ENCODE assay signal across 22 cellular contexts in the genomic region with DNA sequence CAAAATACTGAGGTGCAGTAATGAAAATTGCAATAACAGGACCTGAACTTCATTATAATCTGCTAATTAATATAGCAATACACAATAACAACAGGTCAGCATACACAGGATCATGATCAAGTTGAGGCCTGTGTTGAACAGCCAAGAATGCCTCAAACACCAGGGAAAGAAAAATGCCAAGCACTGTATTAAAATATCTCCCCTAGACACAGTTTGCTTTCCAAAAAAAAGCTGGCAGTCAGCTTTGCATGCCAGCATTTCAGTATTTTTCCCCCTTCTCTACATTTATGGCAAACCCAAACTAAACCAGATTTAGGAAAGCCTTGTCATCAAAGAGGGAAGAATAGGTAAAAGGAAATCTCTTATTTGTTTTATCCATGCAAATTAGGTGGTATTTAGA.
"Had no signal": no experiment of that assay in that cellular context is flagged by ENCODE, and none has a peak within 500 bp of the region (broad histone marks: within the 10 kb centered on the region; RNA-seq: fewer than 3 reads in every experiment).

No MANE protein-coding gene starts in this region.

- H3K9me3 ChIP-seq: esophagus muscularis mucosa, gastroesophageal sphincter, heart right ventricle, left lung, right lobe of liver, tibial nerve, upper lobe of left lung had no signal

- H3K4me1 ChIP-seq: foreskin keratinocyte, left lung, neural progenitor cell, right lobe of liver, tibial nerve had no signal

- DNase-seq: dorsolateral prefrontal cortex; effector memory CD4-positive, alpha-beta T cell; foreskin keratinocyte; heart right ventricle; hippocampal formation; left cardiac atrium; left lung; midbrain; naive thymus-derived CD4-positive, alpha-beta T cell; right lobe of liver; small intestine; stimulated activated CD4-positive, alpha-beta T cell treated with anti-CD3 and anti-CD28 coated beads, Interleukin-15, amount 100 ng/mL, for 24 hours; stimulated activated CD4-positive, alpha-beta T cell treated with anti-CD3 and anti-CD28 coated beads, Interleukin-4, amount 100 ng/mL, for 1 hour; stimulated activated CD8-positive, alpha-beta memory T cell treated with anti-CD3 and anti-CD28 coated beads, Interleukin-4, amount 100 ng/mL, for 48 hours; stimulated activated naive CD4-positive, alpha-beta T cell; stimulated activated naive CD8-positive, alpha-beta T cell treated with anti-CD3 and anti-CD28 coated beads, Interleukin-15, amount 100 ng/mL, for 72 hours; upper lobe of left lung had no signal

- H3K27ac ChIP-seq: esophagus muscularis mucosa, foreskin keratinocyte, heart right ventricle, left lung, neural progenitor cell, parathyroid adenoma, right lobe of liver, tibial nerve, upper lobe of left lung had no signal

- H3K27me3 ChIP-seq: dorsolateral prefrontal cortex, esophagus muscularis mucosa, foreskin keratinocyte, gastroesophageal sphincter, heart right ventricle, left lung, right lobe of liver, tibial nerve, upper lobe of left lung had no signal

- H3K4me3 ChIP-seq: dorsolateral prefrontal cortex, esophagus muscularis mucosa, gastroesophageal sphincter, heart right ventricle, left lung, neural progenitor cell, right lobe of liver, tibial nerve, upper lobe of left lung had no signal

- H3K36me3 ChIP-seq: esophagus muscularis mucosa, gastroesophageal sphincter, left lung, neural progenitor cell, right lobe of liver, tibial nerve, upper lobe of left lung had no signal

- ATAC-seq: foreskin keratinocyte; gastroesophageal sphincter; heart right ventricle; left cardiac atrium; left lung; right lobe of liver; stimulated activated naive CD8-positive, alpha-beta T cell treated with anti-CD3 and anti-CD28 coated beads, Interleukin-15, amount 100 ng/mL, for 72 hours had no signal
